Comparison of ENCODE assay signal across 37 cellular contexts in the genomic region with DNA sequence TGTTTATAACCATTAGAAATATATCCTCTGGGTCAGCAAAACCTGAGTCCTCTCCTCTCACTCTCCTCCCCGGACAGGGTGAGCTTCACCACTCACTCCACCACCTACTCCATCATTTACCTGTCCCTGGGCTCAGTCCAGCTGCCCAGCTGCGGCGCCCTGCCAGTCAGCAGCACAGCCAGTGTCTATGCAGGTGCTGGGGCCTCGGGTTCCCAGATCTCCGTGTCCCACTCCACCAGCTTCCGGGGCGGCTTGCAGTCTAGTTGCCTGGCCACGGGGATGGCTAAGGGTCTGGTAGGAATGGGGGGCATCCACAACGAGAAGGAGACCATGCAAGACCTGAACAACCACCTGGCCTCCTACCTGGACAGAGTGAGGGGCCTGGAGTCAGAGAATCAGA.
"Had no signal": no experiment of that assay in that cellular context is flagged by ENCODE, and none has a peak within 500 bp of the region (broad histone marks: within the 10 kb centered on the region; RNA-seq: fewer than 3 reads in every experiment).

No MANE protein-coding gene starts in this region.

- H3K27me3 Mint-ChIP-seq: activated B cell treated with CpG ODN at 0.5 μM for 24 hours; activated CD4-positive, alpha-beta memory T cell treated with anti-CD3 and anti-CD28 coated beads for 36 hours; activated CD4-positive, alpha-beta T cell treated with anti-CD3 and anti-CD28 coated beads, Interleukin-2, amount 10 ng/mL, durations not matched to agents 24 days and 14 days; activated CD8-positive, alpha-beta T cell treated with anti-CD3 and anti-CD28 coated beads for 36 hours; activated naive CD8-positive, alpha-beta T cell treated with anti-CD3 and anti-CD28 coated beads for 36 hours; activated T-helper 17 cell treated with anti-CD3 and anti-CD28 coated beads, Interleukin-2, amount 50 U/mL, for 72 hours; central memory CD8-positive, alpha-beta T cell had no signal

- DNase-seq: activated B cell treated with CpG ODN at 0.5 μM for 24 hours; activated CD4-positive, alpha-beta memory T cell treated with anti-CD3 and anti-CD28 coated beads for 36 hours; activated CD4-positive, alpha-beta T cell treated with anti-CD3 and anti-CD28 coated beads for 4 hours; activated CD4-positive, alpha-beta T cell treated with anti-CD3 and anti-CD28 coated beads, Interleukin-2, amount 10 ng/mL, durations not matched to agents 24 days and 14 days; activated CD4-positive, alpha-beta T cell treated with anti-CD3 and anti-CD28 coated beads, Interleukin-2, amount 50 U/mL, for 1 hour; activated CD4-positive, alpha-beta T cell treated with anti-CD3 and anti-CD28 coated beads, Interleukin-2, amount 50 U/mL, for 4 hours; activated CD4-positive, CD25-positive, alpha-beta regulatory T cell treated with anti-CD3 and anti-CD28 coated beads, Interleukin-2, amount 50 U/mL, for 72 hours; activated CD8-positive, alpha-beta memory T cell treated with anti-CD3 and anti-CD28 coated beads, Interleukin-2, amount 50 U/mL, for 4 hours; activated CD8-positive, alpha-beta T cell treated with anti-CD3 and anti-CD28 coated beads for 36 hours; activated effector memory CD4-positive, alpha-beta T cell treated with anti-CD3 and anti-CD28 coated beads, Interleukin-2, amount 50 U/mL, for 16 hours; activated gamma-delta T cell treated with Interleukin-2 at 50 U/mL for 16 hours; activated naive CD4-positive, alpha-beta T cell; activated naive CD4-positive, alpha-beta T cell treated with anti-CD3 and anti-CD28 coated beads for 36 hours; activated naive CD4-positive, alpha-beta T cell treated with anti-CD3 and anti-CD28 coated beads, Interleukin-2, amount 50 U/mL, for 16 hours; activated naive CD8-positive, alpha-beta T cell treated with anti-CD3 and anti-CD28 coated beads for 36 hours; activated T-cell treated with anti-CD3 and anti-CD28 coated beads for 4 hours; activated T-cell treated with anti-CD3 and anti-CD28 coated beads, Interleukin-2, amount 50 U/mL, for 1 hour; activated T-cell treated with anti-CD3 and anti-CD28 coated beads, Interleukin-2, amount 50 U/mL, for 4 hours; activated T-cell treated with anti-CD3 and anti-CD28 coated beads, Interleukin-2, amount 50 U/mL, for 72 hours; adrenal gland; amniotic stem cell; caudate nucleus; cerebellar nuclear complex; T-cell; T-helper 2 cell; T-helper 9 cell had no signal

- H3K27ac ChIP-seq: adrenal gland, ascending aorta, cardiac muscle cell, VCaP had no signal

- H3K36me3 ChIP-seq: adrenal gland, ascending aorta, cardiac muscle cell had no signal

- FAIRE-seq: bronchial epithelial cell, TTC549 had no signal

- H3K4me3 ChIP-seq: adrenal gland, ascending aorta, cardiac muscle cell had no signal

- H3K9me3 Mint-ChIP-seq: activated B cell treated with CpG ODN at 0.5 μM for 24 hours; activated CD4-positive, alpha-beta memory T cell treated with anti-CD3 and anti-CD28 coated beads for 36 hours; activated CD4-positive, alpha-beta T cell treated with anti-CD3 and anti-CD28 coated beads, Interleukin-2, amount 10 ng/mL, durations not matched to agents 24 days and 14 days; activated CD8-positive, alpha-beta T cell treated with anti-CD3 and anti-CD28 coated beads for 36 hours; activated naive CD4-positive, alpha-beta T cell treated with anti-CD3 and anti-CD28 coated beads for 36 hours; activated naive CD4-positive, alpha-beta T cell treated with anti-CD3 and anti-CD28 coated beads, Interleukin-2, amount 50 U/mL, for 72 hours; activated T-cell treated with anti-CD3 and anti-CD28 coated beads, Interleukin-2, amount 50 U/mL, for 4 hours; activated T-cell treated with anti-CD3 and anti-CD28 coated beads, Interleukin-2, amount 50 U/mL, for 72 hours; activated T-helper 1 cell treated with anti-CD3 and anti-CD28 coated beads, Interleukin-12 subunit alpha, Interleukin-12 subunit beta, Interleukin-2, Interleukin-4 antibody, amounts not matched to agents 30 ng/mL and 10 ng/mL and 1 ng/mL, durations not matched to agents 14 hours and 24 hours and 36 hours; activated T-helper 17 cell treated with anti-CD3 and anti-CD28 coated beads, Interleukin-2, amount 50 U/mL, for 72 hours; brain; central memory CD8-positive, alpha-beta T cell; T-cell; T-helper 2 cell treated with Interferon-gamma antibody and Interleukin-4, amounts not matched to agents 5 μg/mL and 100 μg/mL, for 36 hours had no signal

- H3K4me1 Mint-ChIP-seq: activated B cell treated with CpG ODN at 0.5 μM for 24 hours; activated CD4-positive, alpha-beta T cell treated with anti-CD3 and anti-CD28 coated beads, Interleukin-2, amount 10 ng/mL, durations not matched to agents 24 days and 14 days; activated naive CD8-positive, alpha-beta T cell treated with anti-CD3 and anti-CD28 coated beads for 36 hours; activated T-helper 17 cell treated with anti-CD3 and anti-CD28 coated beads, Interleukin-2, amount 50 U/mL, for 72 hours; brain; central memory CD8-positive, alpha-beta T cell; T-cell had no signal

- H3K27ac Mint-ChIP-seq: activated B cell treated with CpG ODN at 0.5 μM for 24 hours; activated CD4-positive, alpha-beta memory T cell treated with anti-CD3 and anti-CD28 coated beads for 36 hours; activated CD4-positive, alpha-beta T cell treated with anti-CD3 and anti-CD28 coated beads, Interleukin-2, amount 10 ng/mL, durations not matched to agents 24 days and 14 days; activated CD8-positive, alpha-beta T cell treated with anti-CD3 and anti-CD28 coated beads for 36 hours; activated naive CD4-positive, alpha-beta T cell treated with anti-CD3 and anti-CD28 coated beads for 36 hours; activated naive CD4-positive, alpha-beta T cell treated with anti-CD3 and anti-CD28 coated beads, Interleukin-2, amount 50 U/mL, for 72 hours; activated naive CD8-positive, alpha-beta T cell treated with anti-CD3 and anti-CD28 coated beads for 36 hours; activated T-cell treated with anti-CD3 and anti-CD28 coated beads, Interleukin-2, amount 50 U/mL, for 72 hours; activated T-helper 1 cell treated with anti-CD3 and anti-CD28 coated beads, Interleukin-12 subunit alpha, Interleukin-12 subunit beta, Interleukin-2, Interleukin-4 antibody, amounts not matched to agents 30 ng/mL and 10 ng/mL and 1 ng/mL, durations not matched to agents 14 hours and 24 hours and 36 hours; activated T-helper 17 cell treated with anti-CD3 and anti-CD28 coated beads, Interleukin-2, amount 50 U/mL, for 72 hours; brain; T-cell; T-helper 2 cell treated with Interferon-gamma antibody and Interleukin-4, amounts not matched to agents 5 μg/mL and 100 μg/mL, for 36 hours had no signal

- H3K9me3 ChIP-seq: adrenal gland, ascending aorta had no signal

- ATAC-seq: activated CD8-positive, alpha-beta T cell treated with anti-CD3 and anti-CD28 coated beads for 36 hours; activated naive CD4-positive, alpha-beta T cell treated with anti-CD3 and anti-CD28 coated beads, Interleukin-2, amount 50 U/mL, for 72 hours; activated T-cell treated with anti-CD3 and anti-CD28 coated beads, Interleukin-2, amount 50 U/mL, for 4 hours; activated T-cell treated with anti-CD3 and anti-CD28 coated beads, Interleukin-2, amount 50 U/mL, for 72 hours; activated T-helper 17 cell treated with anti-CD3 and anti-CD28 coated beads, Interleukin-2, amount 50 U/mL, for 72 hours; T-cell had no signal

- H3K27me3 ChIP-seq: adrenal gland, ascending aorta, cardiac muscle cell had no signal

- H3K4me3 Mint-ChIP-seq: activated B cell treated with CpG ODN at 0.5 μM for 24 hours; activated CD4-positive, alpha-beta memory T cell treated with anti-CD3 and anti-CD28 coated beads for 36 hours; activated CD4-positive, alpha-beta T cell treated with anti-CD3 and anti-CD28 coated beads, Interleukin-2, amount 10 ng/mL, durations not matched to agents 24 days and 14 days; activated CD8-positive, alpha-beta T cell treated with anti-CD3 and anti-CD28 coated beads for 36 hours; activated naive CD4-positive, alpha-beta T cell treated with anti-CD3 and anti-CD28 coated beads for 36 hours; activated naive CD8-positive, alpha-beta T cell treated with anti-CD3 and anti-CD28 coated beads for 36 hours; activated T-cell treated with anti-CD3 and anti-CD28 coated beads, Interleukin-2, amount 50 U/mL, for 4 hours; activated T-cell treated with anti-CD3 and anti-CD28 coated beads, Interleukin-2, amount 50 U/mL, for 72 hours; activated T-helper 1 cell treated with anti-CD3 and anti-CD28 coated beads, Interleukin-12 subunit alpha, Interleukin-12 subunit beta, Interleukin-2, Interleukin-4 antibody, amounts not matched to agents 30 ng/mL and 10 ng/mL and 1 ng/mL, durations not matched to agents 14 hours and 24 hours and 36 hours; activated T-helper 17 cell treated with anti-CD3 and anti-CD28 coated beads, Interleukin-2, amount 50 U/mL, for 72 hours; brain; central memory CD8-positive, alpha-beta T cell; T-cell; T-helper 2 cell treated with Interferon-gamma antibody and Interleukin-4, amounts not matched to agents 5 μg/mL and 100 μg/mL, for 36 hours had no signal

- H3K36me3 Mint-ChIP-seq: activated CD4-positive, alpha-beta memory T cell treated with anti-CD3 and anti-CD28 coated beads for 36 hours; activated naive CD4-positive, alpha-beta T cell treated with anti-CD3 and anti-CD28 coated beads, Interleukin-2, amount 50 U/mL, for 72 hours; activated naive CD8-positive, alpha-beta T cell treated with anti-CD3 and anti-CD28 coated beads for 36 hours; brain; T-cell had no signal

- H3K4me1 ChIP-seq: adrenal gland, ascending aorta had no signal
